ENCODE assay signal across 21 cellular contexts in genomic region chr12:41739066-41739465, GRCh38.
"Had no signal": no experiment of that assay in that cellular context is flagged by ENCODE, and none has a peak within 500 bp of the region (broad histone marks: within the 10 kb centered on the region; RNA-seq: fewer than 3 reads in every experiment).

No MANE protein-coding gene starts in this region.

- H3K4me1 ChIP-seq: colonic mucosa, gastroesophageal sphincter, psoas muscle, tibial artery, upper lobe of right lung, vagina had no signal

- H3K4me3 ChIP-seq: colonic mucosa, gastroesophageal sphincter, lung, psoas muscle, spleen, tibial artery, upper lobe of right lung, vagina had no signal

- H3K27ac ChIP-seq: colonic mucosa, gastroesophageal sphincter, neutrophil, psoas muscle, spleen, tibial artery, upper lobe of right lung, vagina had no signal

- H3K27me3 ChIP-seq: colonic mucosa, gastroesophageal sphincter, neutrophil, spleen, tibial artery, upper lobe of right lung, vagina had no signal

- H3K36me3 ChIP-seq: colonic mucosa, gastroesophageal sphincter, neutrophil, spleen, tibial artery, upper lobe of right lung, vagina had no signal

- H3K9me3 ChIP-seq: colonic mucosa, gastroesophageal sphincter, neutrophil, psoas muscle, spleen, tibial artery, upper lobe of right lung, vagina had no signal

- DNase-seq: colonic mucosa; dermis blood vessel endothelial cell; glutamatergic neuron; kidney; left colon; left ventricle myocardium superior; naive thymus-derived CD4-positive, alpha-beta T cell; psoas muscle; spleen; stimulated activated CD4-positive, alpha-beta T cell treated with anti-CD3 and anti-CD28 coated beads, Interleukin-15, amount 100 ng/mL, for 24 hours; stimulated activated CD4-positive, alpha-beta T cell treated with anti-CD3 and anti-CD28 coated beads, Interleukin-1b, Interleukin-23, amount 100 ng/mL, for 48 hours; stimulated activated CD4-positive, alpha-beta T cell treated with anti-CD3 and anti-CD28 coated beads, Interleukin-4, amount 100 ng/mL, for 24 hours; tibial artery; upper lobe of right lung had no signal

- ATAC-seq: esophagus mucosa; gastroesophageal sphincter; left colon; left ventricle myocardium superior; naive thymus-derived CD4-positive, alpha-beta T cell; psoas muscle; sciatic nerve; stimulated activated memory B cell treated with anti-CD40 and anti-IgM and Interleukin-4, amounts not matched to agents 10 μg/mL and 1 μg/mL and 100 μg/mL, for 72 hours; upper lobe of right lung had no signal
